ENCODE assay signal across 9 cellular contexts in the genomic region with DNA sequence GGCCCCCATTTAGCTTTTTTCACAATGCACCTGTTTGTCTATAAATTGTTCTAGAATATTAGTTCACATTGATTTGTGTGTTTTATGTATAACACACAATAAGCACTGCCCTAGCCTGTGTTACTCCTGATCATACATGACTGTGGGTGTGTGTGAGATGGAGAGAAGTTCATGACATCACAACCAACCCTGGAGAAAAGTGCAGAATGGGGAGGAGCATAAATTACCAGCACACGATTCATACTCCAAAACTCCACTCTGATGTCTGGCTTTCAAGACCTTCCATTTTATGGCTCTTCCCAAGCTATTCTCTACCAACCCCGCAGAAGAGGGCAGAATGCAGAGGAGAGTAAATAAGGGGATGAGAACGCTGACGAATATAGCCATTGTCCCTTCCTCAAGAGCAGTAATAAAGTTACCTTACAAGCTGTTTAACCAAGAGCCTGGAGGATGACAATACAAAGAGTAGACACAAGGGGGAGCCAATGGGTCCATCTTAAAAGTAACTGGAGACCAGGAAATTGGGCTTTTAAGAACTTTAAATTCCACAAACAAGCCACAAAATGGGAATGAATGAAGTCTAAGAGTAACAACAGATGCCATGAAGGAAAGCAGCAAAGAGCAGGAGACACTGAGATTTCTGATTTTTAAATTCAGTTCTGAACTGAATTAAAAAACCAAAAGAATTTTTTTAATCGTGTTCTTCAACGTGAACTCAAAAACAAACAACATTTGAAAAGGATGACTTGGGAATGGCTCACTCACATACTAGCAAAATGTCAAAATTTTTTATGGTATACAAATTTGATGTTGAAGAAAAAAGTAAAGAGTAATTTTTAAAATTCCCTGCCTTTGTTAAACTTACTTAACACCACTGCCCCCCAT.
DNase-seq lines count a peak whose midpoint lies in the region; ATAC-seq and TF ChIP-seq lines count a peak whose summit lies in the region.
"Had no signal": no experiment of that assay in that cellular context is flagged by ENCODE, and none has a peak within 500 bp of the region (broad histone marks: within the 10 kb centered on the region; RNA-seq: fewer than 3 reads in every experiment).

No MANE protein-coding gene starts in this region.

- H3K4me3 ChIP-seq in HAP-1 = no peak overlapping the region
- H3K4me3 ChIP-seq in adrenal gland = no peak overlapping the region
- no peak overlapping the region for H3K4me3 ChIP-seq in thoracic aorta
- H3K4me3 ChIP-seq: BLaER1 had no signal

- no peaks in the 10 kb centered on the region for H3K9me3 ChIP-seq in HAP-1
- no peaks in the 10 kb centered on the region for H3K9me3 ChIP-seq in adrenal gland (replicated peaks in 1 of 3)
- no peaks in the 10 kb centered on the region for H3K9me3 ChIP-seq in thoracic aorta
- H3K9me3 ChIP-seq: BLaER1 had no signal

- no peak for TF ChIP-seq POLR2A in adrenal gland (IDR thresholded peaks at IDR 0.05)

- H3K4me1 ChIP-seq in HAP-1 (peaks cover 30% of the 10 kb centered on the region), adrenal gland (replicated peaks in 1 of 2) (peaks cover 0 to 6% of the 10 kb centered on the region in 2 donors), thoracic aorta (ENCODE audit: control insufficient read depth in 1 of 2, low read depth in 2 of 2) (no peaks in the 10 kb centered on the region)

- TF ChIP-seq CTCF in adrenal gland (IDR thresholded peaks at IDR 0.05) (peak; percentile 57 to 73 (median 70)), thoracic aorta (IDR thresholded peaks at IDR 0.05) (peak; percentile 59)

- H3K27ac ChIP-seq in adrenal gland (no peak overlapping the region), thoracic aorta (no peak overlapping the region)
- H3K27ac ChIP-seq: BLaER1 had no signal

- no peaks in the 10 kb centered on the region for H3K36me3 ChIP-seq in HAP-1 (replicated peaks)
- no peaks in the 10 kb centered on the region for H3K36me3 ChIP-seq in adrenal gland (replicated peaks in 1 of 2)
- H3K36me3 ChIP-seq in thoracic aorta = no peaks in the 10 kb centered on the region
- H3K36me3 ChIP-seq: BLaER1 had no signal

- in situ Hi-C loops in HAP-1 (cut with MboI; ENCODE audit: low sequenced_read_pairs) = loop anchor here (25.0 kb wide), 1 partner anchor 557 kb away; no protein-coding TSS in a partner anchor

- DNase-seq in NCI-H1417 (lab: John Stamatoyannopoulos, UW) = peak; percentile 48 to 79 (median 54)
- no peak for DNase-seq in NCI-H1417 treated with DMSO at 0.1 percent for 48 hours (lab: John Stamatoyannopoulos, UW)
- peak; percentile 79 to 80 for DNase-seq in HAP-1 (ENCODE audit: low spot score in 2 of 2)
- peak; percentile 17 for DNase-seq in NCI-H2196 treated with DMSO at 0.1 percent for 48 hours (lab: John Stamatoyannopoulos, UW; ENCODE audit: unreplicated experiment)
- peak in 6 of 7 donors; percentile 35 to 75 (median 62) for DNase-seq in adrenal gland
- DNase-seq in iPS-NIHi11 (ENCODE audit: low spot score) = peak; percentile 55
- no peak for DNase-seq in thoracic aorta (ENCODE audit: low spot score)
- no peak for DNase-seq in T-helper 9 cell

- H3K27me3 ChIP-seq in HAP-1 (ENCODE audit: low read depth) (no peaks in the 10 kb centered on the region), adrenal gland (no peaks in the 10 kb centered on the region), thoracic aorta (replicated peaks; ENCODE audit: insufficient read depth) (no peaks in the 10 kb centered on the region)
- H3K27me3 ChIP-seq: BLaER1 had no signal

- WGBS in adrenal gland, 4 donors = 37 to 46% (median 44%) methylated on average over 6 of the region's 6 CpGs

- no peak for ATAC-seq in thoracic aorta (ENCODE audit: insufficient number of reproducible peaks, low FRiP score, low read depth)

- intact Hi-C loops in adrenal gland (cut with DNase I) = no loop called here

Comparison
In these comparisons a context has a peak if more than half of its experiments do, and no peak if none do; other contexts are left out.
1. DNase-seq: peak in NCI-H1417 (3 of 3), HAP-1 (2 of 2), NCI-H2196 treated with DMSO at 0.1 percent for 48 hours (single experiment), adrenal gland (6 of 7) and iPS-NIHi11 (single experiment); none in NCI-H1417 treated with DMSO at 0.1 percent for 48 hours (single experiment), thoracic aorta (single experiment) and T-helper 9 cell (single experiment).